In genomic region chr19:18223860-18224524, GRCh38 we compare ENCODE assay signal across 8 cellular contexts. TPM values are rescaled to one million over a fixed set of nuclear protein-coding genes. Genes with fewer than 3 reads are reported as not detected.
DNase-seq lines count a peak whose midpoint lies in the region; ATAC-seq lines count a peak whose summit lies in the region.

No MANE protein-coding gene starts in this region.

- H3K36me3 Mint-ChIP-seq in activated naive CD8-positive, alpha-beta T cell treated with anti-CD3 and anti-CD28 coated beads for 36 hours, result no peaks in the 10 kb centered on the region

- H3K27ac Mint-ChIP-seq in activated naive CD8-positive, alpha-beta T cell treated with anti-CD3 and anti-CD28 coated beads for 36 hours, result no peak overlapping the region

- H3K9me3 Mint-ChIP-seq in activated naive CD8-positive, alpha-beta T cell treated with anti-CD3 and anti-CD28 coated beads for 36 hours, result no peaks in the 10 kb centered on the region

- intact Hi-C loops in right cardiac atrium (cut with DNase I), result no loop called here

- H3K4me3 Mint-ChIP-seq in activated naive CD8-positive, alpha-beta T cell treated with anti-CD3 and anti-CD28 coated beads for 36 hours, result peak overlapping the region; percentile 79

- peaks cover 5% of the 10 kb centered on the region; the same call in 1 of the 2 replicates for H3K27me3 ChIP-seq in ACC112 (ENCODE audit: insufficient read depth, low read length)
- H3K27me3 ChIP-seq in right cardiac atrium (ENCODE audit: control insufficient read depth, insufficient read depth), result no peaks in the 10 kb centered on the region

- peaks cover 15% of the 10 kb centered on the region for H3K4me1 Mint-ChIP-seq in activated naive CD8-positive, alpha-beta T cell treated with anti-CD3 and anti-CD28 coated beads for 36 hours

- no peaks in the 10 kb centered on the region for H3K36me3 ChIP-seq in ACC112 (ENCODE audit: insufficient read depth, low read length)

- no peak overlapping the region for H3K27ac ChIP-seq in ACC112 (ENCODE audit: low read depth, low read length)
- peak overlapping the region; percentile 14 for H3K27ac ChIP-seq in right cardiac atrium (ENCODE audit: low read length)

- H3K9me3 ChIP-seq in right cardiac atrium (ENCODE audit: control insufficient read depth, low read length), result no peaks in the 10 kb centered on the region

- WGBS in right cardiac atrium, result 5% methylated on average over 39 of the region's 39 CpGs

- DNase-seq in NOMO-1 (lab: John Stamatoyannopoulos, UW; ENCODE audit: unreplicated experiment in 2 of 2) (peak; percentile 50 to 77), right cardiac atrium (peak; percentile 59 to 84 (median 81)), skeletal muscle cell (ENCODE audit: low read depth) (no peak)
- DNase-seq in activated naive CD8-positive, alpha-beta T cell treated with anti-CD3 and anti-CD28 coated beads for 36 hours, result peak; percentile 54

- ATAC-seq in GM19035 (IDR thresholded peaks at IDR 0.05; ENCODE audit: unreplicated experiment), result peak; percentile 31
- peak; percentile 14 to 63 for ATAC-seq in right cardiac atrium
- ATAC-seq in HG02970 (IDR thresholded peaks at IDR 0.05; ENCODE audit: low FRiP score, unreplicated experiment), result no peak
- ATAC-seq in HG03280 (IDR thresholded peaks at IDR 0.05; ENCODE audit: unreplicated experiment), result no peak

- peaks cover 80% of the 10 kb centered on the region for H3K27me3 Mint-ChIP-seq in activated naive CD8-positive, alpha-beta T cell treated with anti-CD3 and anti-CD28 coated beads for 36 hours

- H3K4me1 ChIP-seq in ACC112 (ENCODE audit: control insufficient read depth, insufficient read depth, low read length, unreplicated experiment) (no peaks in the 10 kb centered on the region), right cardiac atrium (ENCODE audit: control insufficient read depth, insufficient read depth, low read length) (peaks cover 5% of the 10 kb centered on the region)

- no peaks in the 10 kb centered on the region for H3K79me2 ChIP-seq in ACC112 (ENCODE audit: control insufficient read depth, insufficient read depth, low read length, unreplicated experiment)

- H2AFZ ChIP-seq in ACC112 (ENCODE audit: low read length, unreplicated experiment), result peak overlapping the region; percentile 82

- H3K4me3 ChIP-seq in ACC112 (ENCODE audit: low read depth, low read length) (peak overlapping the region; percentile 71), right cardiac atrium (ENCODE audit: low read length) (peak overlapping the region; percentile 7), skeletal muscle cell (ENCODE audit: low read depth, low read length) (peak overlapping the region; percentile 47)

RNA-seq across cellular contexts. Expression of gene PDE4C, which starts 2.2 kb away (rescaled TPM):
- not detected for total RNA-seq in activated naive CD8-positive, alpha-beta T cell treated with anti-CD3 and anti-CD28 coated beads for 36 hours
- 1 to 10 TPM in 2 of 4 donors, under 1 TPM in 2; 0.47 to 1.6 (median 0.97) TPM for total RNA-seq in right cardiac atrium
- 2.8 TPM for polyA plus RNA-seq in right cardiac atrium

RNA-seq across cellular contexts. Expression of gene RAB3A, which starts 20.1 kb away (rescaled TPM):
- 1 to 10 TPM; 3.2 to 3.9 TPM for total RNA-seq in activated naive CD8-positive, alpha-beta T cell treated with anti-CD3 and anti-CD28 coated beads for 36 hours
- 10 to 100 TPM; 23.1 to 41.5 (median 29.5) TPM for total RNA-seq in right cardiac atrium
- polyA plus RNA-seq in right cardiac atrium, result 29.1 TPM

RNA-seq across cellular contexts. Expression of gene MPV17L2, which starts 31.0 kb away (rescaled TPM):
- 10 to 100 TPM; 15.2 to 16.7 TPM for total RNA-seq in activated naive CD8-positive, alpha-beta T cell treated with anti-CD3 and anti-CD28 coated beads for 36 hours
- total RNA-seq in right cardiac atrium, result 10 to 100 TPM in 2 of 4 donors, 1 to 10 TPM in 2; 8.0 to 12.0 (median 10.0) TPM
- polyA plus RNA-seq in right cardiac atrium, result 19.5 TPM

RNA-seq across cellular contexts. Expression of gene IQCN, which starts 50.3 kb away (rescaled TPM):
- under 1 TPM; 0.29 to 0.32 TPM for total RNA-seq in activated naive CD8-positive, alpha-beta T cell treated with anti-CD3 and anti-CD28 coated beads for 36 hours
- 1 to 10 TPM in 2 of 4 donors, under 1 TPM in 2; 0.65 to 1.4 (median 1.1) TPM for total RNA-seq in right cardiac atrium
- polyA plus RNA-seq in right cardiac atrium, result 5.3 TPM

RNA-seq across cellular contexts. Expression of gene IFI30, which starts 50.4 kb away (rescaled TPM):
- total RNA-seq in activated naive CD8-positive, alpha-beta T cell treated with anti-CD3 and anti-CD28 coated beads for 36 hours, result 10 to 100 TPM; 24.7 to 28.1 TPM
- 10 to 100 TPM; 21.8 to 47.4 (median 35.9) TPM for total RNA-seq in right cardiac atrium
- 10.1 TPM for polyA plus RNA-seq in right cardiac atrium

Comparison
In these comparisons a context has a peak if more than half of its experiments do, and no peak if none do; other contexts are left out.
1. H3K4me3 ChIP-seq: peak in every context shown above with its lines; median percentile 71 in ACC112; 47 in skeletal muscle cell; 7 in right cardiac atrium.
2. ATAC-seq: peak in GM19035 (single experiment) and right cardiac atrium (2 of 2); none in HG02970 (single experiment) and HG03280 (single experiment).
3. RNA of gene RAB3A, which starts 20.1 kb away (total RNA-seq): 23.1 to 41.5 TPM in right cardiac atrium; 3.2 to 3.9 TPM in activated naive CD8-positive, alpha-beta T cell treated with anti-CD3 and anti-CD28 coated beads for 36 hours; every median in the first group is over 4 times any median in the second.